Comparison of ENCODE assay signal across 9 cellular contexts in genomic region chr20:59320426-59320825, GRCh38. TPM values are rescaled to one million over a fixed set of nuclear protein-coding genes. Genes with fewer than 3 reads are reported as not detected.
"Had no signal": no experiment of that assay in that cellular context is flagged by ENCODE, and none has a peak within 500 bp of the region (broad histone marks: within the 10 kb centered on the region; RNA-seq: fewer than 3 reads in every experiment).

No MANE protein-coding gene starts in this region.

- H3K4me3 ChIP-seq: GM12878 had no signal

- FAIRE-seq: G401.6, GM12878, GM12891, GM12892, GM18507, GM19239 had no signal

- ATAC-seq: GM12878 had no signal

- DNase-seq: GDM1, GF-D8 had no signal

RNA-seq across cellular contexts. Expression of gene EDN3, which starts 20.0 kb away (rescaled TPM):
- total RNA-seq: G401, GM12878 had no signal
- polyA plus RNA-seq: GM12878 had no signal
